ENCODE assay signal across 31 cellular contexts in genomic region chr13:78215458-78215857, GRCh38.
"Had no signal": no experiment of that assay in that cellular context is flagged by ENCODE, and none has a peak within 500 bp of the region (broad histone marks: within the 10 kb centered on the region; RNA-seq: fewer than 3 reads in every experiment).

No MANE protein-coding gene starts in this region.

- H3K4me3 ChIP-seq: MG63 had no signal

- H3K36me3 ChIP-seq: MG63 had no signal

- DNase-seq: Karpas-422, Kasumi-1, MG63, MM.1S, MV-4-11, NCI-H1048, NCI-H1092, NCI-H1092 treated with DMSO at 0.1 percent for 48 hours, NCI-H1105, NCI-H1105 treated with DMSO at 0.1 percent for 48 hours, NCI-H1417 treated with DMSO at 0.1 percent for 48 hours, NCI-H1436, NCI-H1436 treated with DMSO at 0.1 percent for 48 hours, NCI-H146, NCI-H1694 treated with DMSO at 0.1 percent for 48 hours, NCI-H187, NCI-H187 treated with DMSO at 0.1 percent for 48 hours, NCI-H2029, NCI-H2029 treated with DMSO at 0.1 percent for 48 hours, NCI-H2081, NCI-H2081 treated with DMSO at 0.1 percent for 48 hours, NCI-H2107, NCI-H2171, NCI-H2171 treated with DMSO at 0.1 percent for 48 hours, NCI-H2227 treated with DMSO at 0.1 percent for 48 hours, NCI-H226, NCI-H345, NCI-H446, NCI-H446 treated with DMSO at 0.1 percent for 48 hours, NCI-H510A, NCI-H510A treated with DMSO at 0.1 percent for 48 hours had no signal

- H3K9me3 ChIP-seq: MG63 had no signal
